8 cellular contexts compared by ENCODE assay signal in the genomic region with DNA sequence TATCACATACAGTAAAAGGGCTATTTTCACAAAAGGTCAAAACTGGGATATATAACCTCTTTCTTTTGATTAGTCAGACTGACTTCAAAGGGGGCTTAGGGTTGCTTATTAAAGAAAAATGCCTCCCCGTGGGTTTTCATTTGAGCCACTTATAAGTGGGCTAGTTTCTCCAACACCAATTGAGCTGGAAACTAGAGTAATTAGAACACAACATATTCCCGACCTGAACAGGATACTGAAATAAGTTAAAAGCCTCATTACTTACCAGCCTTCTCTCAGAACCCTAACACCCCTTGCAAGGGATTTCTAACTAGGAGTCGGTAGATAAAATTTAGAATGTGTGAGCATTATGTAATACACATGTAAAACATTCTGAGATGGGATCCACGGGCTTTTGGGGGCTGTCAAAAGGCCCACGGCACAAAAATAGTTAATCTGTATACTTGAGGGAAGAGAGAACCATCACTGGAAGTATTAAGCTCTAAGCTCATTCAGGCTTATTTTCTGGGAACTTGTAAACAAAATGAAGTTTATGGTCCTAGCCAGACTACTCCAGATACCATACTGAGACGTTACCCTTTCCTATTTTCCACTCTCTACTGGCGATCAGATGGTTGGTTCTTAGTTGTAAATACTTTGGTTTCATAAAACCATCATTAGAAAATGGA. TPM values are rescaled to one million over a fixed set of nuclear protein-coding genes. Genes with fewer than 3 reads are reported as not detected.
DNase-seq lines count a peak whose midpoint lies in the region; ATAC-seq and TF ChIP-seq lines count a peak whose summit lies in the region.

No MANE protein-coding gene starts in this region.

- WGBS in heart left ventricle, 4 donors: 31 to 34% (median 33%) methylated on average over 7 of the region's 7 CpGs

- H3K36me3 ChIP-seq in heart left ventricle (peaks cover 0 to 10% (median 0%) of the 10 kb centered on the region in 9 donors), vagina (no peaks in the 10 kb centered on the region)

- no peak for TF ChIP-seq CTCF in heart left ventricle (IDR thresholded peaks at IDR 0.05)
- TF ChIP-seq CTCF in vagina (IDR thresholded peaks at IDR 0.05): no peak

- H3K36me3 Mint-ChIP-seq in memory B cell: peaks cover 3% of the 10 kb centered on the region

- H3K27ac ChIP-seq in heart left ventricle (peak overlapping the region; percentile 90 to 99 (median 98)), angular gyrus (ENCODE audit: low read depth, low read length) (peak overlapping the region; percentile 97), vagina (peak overlapping the region; percentile 97)

- intact Hi-C loops in heart left ventricle (cut with DNase I) (loop anchor here in 8 of 10 donors (1.0 to 10.0 kb wide), 16 partner anchors 27 to 503 kb away; no protein-coding TSS in a partner anchor), left cardiac atrium (cut with DNase I) (loop anchor here in 1 of 2 donors (1.0 to 10.0 kb wide), 3 partner anchors 30 to 60 kb away; a partner anchor contains a TSS), vagina (cut with DNase I) (loop anchor here (5.0 kb wide), 1 partner anchor 33 kb away; no protein-coding TSS in a partner anchor)

- ATAC-seq in heart left ventricle (no peak), left cardiac atrium (no peak), memory B cell (ENCODE audit: low read depth) (no peak), HG03460 (IDR thresholded peaks at IDR 0.05; ENCODE audit: unreplicated experiment) (no peak), GM21723 (IDR thresholded peaks at IDR 0.05; ENCODE audit: unreplicated experiment) (no peak)

- H3K4me1 ChIP-seq in heart left ventricle (peaks cover 0 to 79% (median 55%) of the 10 kb centered on the region in 12 donors), vagina (peaks cover 65% of the 10 kb centered on the region)

- H3K27me3 ChIP-seq in heart left ventricle (no peaks in the 10 kb centered on the region), vagina (no peaks in the 10 kb centered on the region)

- TF ChIP-seq POLR2A in heart left ventricle (IDR thresholded peaks at IDR 0.05): no peak
- TF ChIP-seq POLR2A in vagina (IDR thresholded peaks at IDR 0.05): no peak

- H3K9me3 ChIP-seq in heart left ventricle (no peaks in the 10 kb centered on the region), vagina (no peaks in the 10 kb centered on the region)

- DNase-seq in heart left ventricle (no peak), left cardiac atrium (no peak), memory B cell (ENCODE audit: low spot score in 2 of 2) (no peak), vagina (ENCODE audit: extremely low spot score in 2 of 2) (no peak), NCI-H2029 treated with DMSO at 0.1 percent for 48 hours (lab: John Stamatoyannopoulos, UW) (no peak)

- peak overlapping the region; percentile 99 for H3K27ac Mint-ChIP-seq in memory B cell

- H3K27me3 Mint-ChIP-seq in memory B cell: no peaks in the 10 kb centered on the region

- H3K9me3 Mint-ChIP-seq in memory B cell: no peaks in the 10 kb centered on the region

- peak overlapping the region; percentile 100 for H3K4me3 Mint-ChIP-seq in memory B cell

- peaks cover 37% of the 10 kb centered on the region for H3K4me1 Mint-ChIP-seq in memory B cell

- H3K4me3 ChIP-seq in heart left ventricle (peak overlapping the region in 11 of 12 donors; percentile 55 to 73 (median 70)), vagina (peak overlapping the region; percentile 57 to 66)

RNA-seq across cellular contexts. Expression of a gene that starts 29.3 kb away (rescaled TPM):
- total RNA-seq in heart left ventricle: 10 to 100 TPM; 39.3 to 59.5 (median 46.7) TPM
- polyA plus RNA-seq in heart left ventricle: 10 to 100 TPM; 17.0 to 20.8 TPM
- total RNA-seq in left cardiac atrium: 10 to 100 TPM; 45.3 to 59.0 TPM
- 98.7 TPM for total RNA-seq in vagina
